ENCODE assay signal across 8 cellular contexts in genomic region chr9:98315551-98316060, GRCh38.
DNase-seq lines count a peak whose midpoint lies in the region; ATAC-seq lines count a peak whose summit lies in the region.

No MANE protein-coding gene starts in this region.

- H3K9me3 Mint-ChIP-seq in activated naive CD8-positive, alpha-beta T cell treated with anti-CD3 and anti-CD28 coated beads, Interleukin-2, amount 50 U/mL, for 24 hours = no peaks in the 10 kb centered on the region

- DNase-seq in G401 (ENCODE audit: low spot score) = peak; percentile 85
- DNase-seq in NCI-H146 treated with DMSO at 0.1 percent for 48 hours (lab: John Stamatoyannopoulos, UW; ENCODE audit: unreplicated experiment) = peak; percentile 46
- DNase-seq in SW480 (ENCODE audit: low spot score) = peak; percentile 75
- DNase-seq in activated naive CD8-positive, alpha-beta T cell treated with anti-CD3 and anti-CD28 coated beads, Interleukin-2, amount 50 U/mL, for 24 hours = peak; percentile 82
- DNase-seq in left cardiac atrium = peak; percentile 82
- peak; percentile 67 for DNase-seq in renal cortical epithelial cell (ENCODE audit: low read depth)

- in situ Hi-C loops in G401 (cut with HindIII; ENCODE audit: low sequenced_read_pairs) = no loop called here

- ATAC-seq in HG02610 (IDR thresholded peaks at IDR 0.05; ENCODE audit: unreplicated experiment) (peak; percentile 54), left cardiac atrium (peak; percentile 92 to 93), GM18870 (IDR thresholded peaks at IDR 0.05; ENCODE audit: unreplicated experiment) (no peak)
- peak; percentile 76 for ATAC-seq in activated naive CD8-positive, alpha-beta T cell treated with anti-CD3 and anti-CD28 coated beads, Interleukin-2, amount 50 U/mL, for 24 hours

- no peaks in the 10 kb centered on the region for H3K27me3 Mint-ChIP-seq in activated naive CD8-positive, alpha-beta T cell treated with anti-CD3 and anti-CD28 coated beads, Interleukin-2, amount 50 U/mL, for 24 hours

- intact Hi-C loops in left cardiac atrium (cut with DNase I) = loop anchor here (2.0 to 5.0 kb wide), 3 partner anchors 392 to 462 kb away; partner anchors contain the start of gene GABBR2 (in 1 of the 2)

- H3K4me3 Mint-ChIP-seq in activated naive CD8-positive, alpha-beta T cell treated with anti-CD3 and anti-CD28 coated beads, Interleukin-2, amount 50 U/mL, for 24 hours = no peak overlapping the region

- H3K36me3 Mint-ChIP-seq in activated naive CD8-positive, alpha-beta T cell treated with anti-CD3 and anti-CD28 coated beads, Interleukin-2, amount 50 U/mL, for 24 hours (ENCODE audit: low read depth) = no peaks in the 10 kb centered on the region

- no peak overlapping the region for H3K27ac Mint-ChIP-seq in activated naive CD8-positive, alpha-beta T cell treated with anti-CD3 and anti-CD28 coated beads, Interleukin-2, amount 50 U/mL, for 24 hours

- H3K4me1 Mint-ChIP-seq in activated naive CD8-positive, alpha-beta T cell treated with anti-CD3 and anti-CD28 coated beads, Interleukin-2, amount 50 U/mL, for 24 hours = no peaks in the 10 kb centered on the region
